In genomic region chr18:9094307-9095226, GRCh38 we compare ENCODE assay signal across 8 cellular contexts. TPM values are rescaled to one million over a fixed set of nuclear protein-coding genes. Genes with fewer than 3 reads are reported as not detected.
DNase-seq lines count a peak whose midpoint lies in the region; FAIRE-seq and TF ChIP-seq lines count a peak whose summit lies in the region.

No MANE protein-coding gene starts in this region.

- H3K27ac ChIP-seq in CD8-positive, alpha-beta memory T cell (ENCODE audit: low read depth, low read length): no peak overlapping the region
- H3K27ac ChIP-seq in osteoblast (ENCODE audit: low read depth, low read length): peak overlapping the region; percentile 98

- H3K9me3 Mint-ChIP-seq in CD8-positive, alpha-beta memory T cell: peaks cover 0 to 2% (median 0%) of the 10 kb centered on the region in 5 donors

- H3K9me3 ChIP-seq in CD8-positive, alpha-beta memory T cell (ENCODE audit: low read length): no peaks in the 10 kb centered on the region
- no peaks in the 10 kb centered on the region for H3K9me3 ChIP-seq in osteoblast (ENCODE audit: low read depth, low read length)

- no peaks in the 10 kb centered on the region for H3K36me3 Mint-ChIP-seq in CD8-positive, alpha-beta memory T cell

- peak overlapping the region; percentile 73 for H3K4me2 ChIP-seq in osteoblast (ENCODE audit: insufficient read depth, low read length)

- no peaks in the 10 kb centered on the region for H3K79me2 ChIP-seq in osteoblast (ENCODE audit: insufficient read depth, low read length)

- CTCF ChIA-PET in CD8-positive, alpha-beta memory T cell (lab: Charles Lee): interaction anchor here (0.8 to 1.3 kb wide), 3 partner anchors 7 to 37 kb away, joined by 3 read pairs; no protein-coding TSS in a partner anchor

- H3K27me3 Mint-ChIP-seq in CD8-positive, alpha-beta memory T cell: peaks cover 0 to 2% of the 10 kb centered on the region in 2 donors

- no peaks in the 10 kb centered on the region for H3K36me3 ChIP-seq in CD8-positive, alpha-beta memory T cell (ENCODE audit: insufficient read depth, low read length)
- no peaks in the 10 kb centered on the region for H3K36me3 ChIP-seq in osteoblast (ENCODE audit: insufficient read depth, low read length)

- peaks cover 30 to 48% (median 43%) of the 10 kb centered on the region in 3 donors for H3K4me1 Mint-ChIP-seq in CD8-positive, alpha-beta memory T cell

- no peaks in the 10 kb centered on the region for H4K20me1 ChIP-seq in osteoblast (ENCODE audit: insufficient read depth, low read length)

- peak overlapping the region; percentile 44 to 97 (median 91) for H3K27ac Mint-ChIP-seq in CD8-positive, alpha-beta memory T cell

- POLR2A ChIA-PET in CD8-positive, alpha-beta memory T cell (lab: Charles Lee): interaction anchor here (1.1 kb wide), 1 partner anchor 43 kb away, joined by 3 read pairs; the partner anchor contains the start of gene ANKRD12

- H3K4me3 Mint-ChIP-seq in CD8-positive, alpha-beta memory T cell: peak overlapping the region in 6 of 7 donors; percentile 0 to 72 (median 59)

- no peak for FAIRE-seq in RCC 7860 (lab: Jason Lieb, UNC)
- no peak for FAIRE-seq in GM19239 (lab: Jason Lieb, UNC)

- H2AFZ ChIP-seq in osteoblast (ENCODE audit: low read length): peak overlapping the region; percentile 64

- no peaks in the 10 kb centered on the region for H3K27me3 ChIP-seq in CD8-positive, alpha-beta memory T cell (ENCODE audit: insufficient read depth, low read length, poor library complexity, severe bottlenecking)
- H3K27me3 ChIP-seq in osteoblast (ENCODE audit: insufficient read depth, low read length): no peaks in the 10 kb centered on the region

- peaks cover 46% of the 10 kb centered on the region for H3K4me1 ChIP-seq in CD8-positive, alpha-beta memory T cell (ENCODE audit: insufficient read depth, low read length)
- H3K4me1 ChIP-seq in osteoblast (ENCODE audit: insufficient read depth, low read length): peaks cover 27% of the 10 kb centered on the region

- no peak for TF ChIP-seq CTCF in cardiac fibroblast (IDR thresholded peaks at IDR 0.05; ENCODE audit: low read depth, low read length)
- TF ChIP-seq CTCF in osteoblast (IDR thresholded peaks at IDR 0.05; ENCODE audit: extremely low read depth, low read depth, low read length): no peak

- DNase-seq in CD8-positive, alpha-beta memory T cell: peak in 1 of 5 donors; percentile 57
- DNase-seq in RCC 7860 (ENCODE audit: low spot score) (peak; percentile 8), cardiac fibroblast (ENCODE audit: low read depth in 2 of 2) (peak; percentile 82 to 93), osteoblast (ENCODE audit: insufficient read length, low spot score, missing footprints) (peak; percentile 72), GM19239 (ENCODE audit: insufficient read length, low spot score) (no peak), DMS79 treated with DMSO at 0.1 percent for 48 hours (lab: John Stamatoyannopoulos, UW) (no peak), iPS-NIHi11 (ENCODE audit: low spot score) (no peak), cerebellar nuclear complex (lab: John Stamatoyannopoulos, UW) (no peak)

- peak overlapping the region; percentile 11 for H3K4me3 ChIP-seq in CD8-positive, alpha-beta memory T cell (ENCODE audit: low read length)
- no peak overlapping the region for H3K4me3 ChIP-seq in cardiac fibroblast (replicated peaks in 1 of 2; ENCODE audit: low read depth in 2 of 2, low read length in 2 of 2)
- H3K4me3 ChIP-seq in osteoblast (ENCODE audit: insufficient read depth, low read length): no peak overlapping the region

RNA-seq across cellular contexts. Expression of gene NDUFV2, which starts 7.9 kb away (rescaled TPM):
- total RNA-seq in CD8-positive, alpha-beta memory T cell: 100 to 1,000 TPM; 324 to 331 TPM
- 187 TPM for polyA plus RNA-seq in CD8-positive, alpha-beta memory T cell
- 95.9 and 102 TPM in 2 replicates for total RNA-seq in osteoblast

RNA-seq across cellular contexts. Expression of gene ANKRD12, which starts 42.0 kb away (rescaled TPM):
- 10 to 100 TPM; 66.6 to 67.6 TPM for total RNA-seq in CD8-positive, alpha-beta memory T cell
- 109 TPM for polyA plus RNA-seq in CD8-positive, alpha-beta memory T cell
- total RNA-seq in osteoblast: 47.8 and 53.9 TPM in 2 replicates

Comparison
In these comparisons a context has a peak if more than half of its experiments do, and no peak if none do; other contexts are left out.
1. DNase-seq: peak in RCC 7860 (single experiment), cardiac fibroblast (2 of 2) and osteoblast (single experiment); none in GM19239 (single experiment), DMS79 treated with DMSO at 0.1 percent for 48 hours (single experiment), iPS-NIHi11 (single experiment) and cerebellar nuclear complex (0 of 2).